18 cellular contexts compared by ENCODE assay signal in the genomic region with DNA sequence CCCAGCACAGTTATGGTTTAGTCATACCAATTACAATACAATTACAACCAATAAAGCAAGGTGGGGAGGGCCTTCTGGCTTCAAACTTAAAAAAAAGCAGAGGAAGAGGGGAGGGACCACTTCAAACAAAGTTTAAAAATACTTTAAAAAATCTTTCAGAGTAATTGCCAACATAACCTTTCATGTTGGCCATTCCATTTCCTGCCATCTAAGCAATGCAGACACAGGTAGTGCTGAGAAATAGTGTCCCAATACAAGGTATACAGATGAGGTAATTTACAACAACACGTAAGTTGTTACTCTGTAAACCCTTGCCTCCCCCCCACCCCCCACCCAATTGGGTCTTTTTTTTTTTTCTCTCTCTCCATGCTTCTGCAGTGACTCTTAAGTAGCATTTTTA.
"Had no signal": no experiment of that assay in that cellular context is flagged by ENCODE, and none has a peak within 500 bp of the region (broad histone marks: within the 10 kb centered on the region; RNA-seq: fewer than 3 reads in every experiment).

No MANE protein-coding gene starts in this region.

- H3K27ac Mint-ChIP-seq: dendritic cell treated with granulocyte-macrophage colony-stimulating factor and Interleukin-4, amounts not matched to agents 40 ng/mL and 50 ng/mL, for 4 days; stimulated activated naive B cell treated with anti-CD40 and anti-IgM and Interleukin-4, amounts not matched to agents 10 μg/mL and 1 μg/mL and 100 μg/mL, for 72 hours had no signal

- H3K27me3 ChIP-seq: adrenal gland, breast epithelium, esophagus squamous epithelium, thyroid gland had no signal

- H3K27me3 Mint-ChIP-seq: dendritic cell treated with granulocyte-macrophage colony-stimulating factor and Interleukin-4, amounts not matched to agents 40 ng/mL and 50 ng/mL, for 4 days; stimulated activated naive B cell treated with anti-CD40 and anti-IgM and Interleukin-4, amounts not matched to agents 10 μg/mL and 1 μg/mL and 100 μg/mL, for 72 hours had no signal

- H3K9me3 ChIP-seq: adrenal gland, breast epithelium, esophagus squamous epithelium, left ventricle myocardium inferior, thyroid gland had no signal

- DNase-seq: activated CD8-positive, alpha-beta memory T cell treated with anti-CD3 and anti-CD28 coated beads, Interleukin-2, amount 50 U/mL, for 4 hours; activated gamma-delta T cell treated with Interleukin-2 at 50 U/mL for 16 hours; adrenal gland; effector memory CD4-positive, alpha-beta T cell; esophagus squamous epithelium; immature natural killer cell; kidney glomerular epithelial cell; left ventricle myocardium inferior; mammary epithelial cell; midbrain; nephron progenitor cell; nucleus accumbens; stimulated activated naive B cell treated with anti-CD40 and anti-IgM and Interleukin-4, amounts not matched to agents 10 μg/mL and 1 μg/mL and 100 μg/mL, for 72 hours; thyroid gland had no signal

- ATAC-seq: stimulated activated naive B cell treated with anti-CD40 and anti-IgM and Interleukin-4, amounts not matched to agents 10 μg/mL and 1 μg/mL and 100 μg/mL, for 72 hours had no signal

- H3K4me3 Mint-ChIP-seq: activated T-helper 1 cell treated with anti-CD3 and anti-CD28 coated beads, Interleukin-12 subunit alpha, Interleukin-12 subunit beta, Interleukin-2, Interleukin-4 antibody, amounts not matched to agents 30 ng/mL and 10 ng/mL and 1 ng/mL, durations not matched to agents 14 hours and 24 hours and 36 hours; dendritic cell treated with granulocyte-macrophage colony-stimulating factor and Interleukin-4, amounts not matched to agents 40 ng/mL and 50 ng/mL, for 4 days; immature natural killer cell; nephron progenitor cell; stimulated activated naive B cell treated with anti-CD40 and anti-IgM and Interleukin-4, amounts not matched to agents 10 μg/mL and 1 μg/mL and 100 μg/mL, for 72 hours had no signal

- H3K36me3 ChIP-seq: breast epithelium had no signal

- H3K27ac ChIP-seq: adrenal gland, breast epithelium, esophagus squamous epithelium, left ventricle myocardium inferior, SK-N-MC had no signal

- H3K4me1 Mint-ChIP-seq: nephron progenitor cell had no signal

- H3K4me3 ChIP-seq: adrenal gland, breast epithelium, esophagus squamous epithelium, left ventricle myocardium inferior, SK-N-MC, thyroid gland had no signal

- H3K4me1 ChIP-seq: breast epithelium had no signal

- H3K9me3 Mint-ChIP-seq: activated T-helper 1 cell treated with anti-CD3 and anti-CD28 coated beads, Interleukin-12 subunit alpha, Interleukin-12 subunit beta, Interleukin-2, Interleukin-4 antibody, amounts not matched to agents 30 ng/mL and 10 ng/mL and 1 ng/mL, durations not matched to agents 14 hours and 24 hours and 36 hours; dendritic cell treated with granulocyte-macrophage colony-stimulating factor and Interleukin-4, amounts not matched to agents 40 ng/mL and 50 ng/mL, for 4 days; immature natural killer cell; nephron progenitor cell; stimulated activated naive B cell treated with anti-CD40 and anti-IgM and Interleukin-4, amounts not matched to agents 10 μg/mL and 1 μg/mL and 100 μg/mL, for 72 hours had no signal
